In genomic region chr12:87112946-87113345, GRCh38 we compare ENCODE assay signal across 21 cellular contexts.
DNase-seq lines count a peak whose midpoint lies in the region; ATAC-seq and FAIRE-seq lines count a peak whose summit lies in the region.
"Had no signal": no experiment of that assay in that cellular context is flagged by ENCODE, and none has a peak within 500 bp of the region (broad histone marks: within the 10 kb centered on the region; RNA-seq: fewer than 3 reads in every experiment).

No MANE protein-coding gene starts in this region.

- no peak for ATAC-seq in HG02885 (IDR thresholded peaks at IDR 0.05; ENCODE audit: poor library complexity, unreplicated experiment)
- ATAC-seq in HG02571 (IDR thresholded peaks at IDR 0.05; ENCODE audit: unreplicated experiment) = no peak
- ATAC-seq: Panc1 had no signal

- DNase-seq in NCI-H748 (lab: John Stamatoyannopoulos, UW; ENCODE audit: unreplicated experiment) = peak; percentile 40
- no peak for DNase-seq in NCI-H748 treated with DMSO at 0.1 percent for 48 hours (lab: John Stamatoyannopoulos, UW)
- no peak for DNase-seq in HTR-8/SVneo (ENCODE audit: insufficient read length, low spot score)
- peak; percentile 26 for DNase-seq in RKO (ENCODE audit: low spot score)
- DNase-seq in glomerular visceral epithelial cell (ENCODE audit: extremely low spot score) = peak; percentile 1
- no peak for DNase-seq in NCI-H526 treated with DMSO at 0.1 percent for 48 hours (lab: John Stamatoyannopoulos, UW)
- DNase-seq: Calu3; CD4-positive, alpha-beta memory T cell; GF-D8; H7; Karpas-422; NCI-H1105; NCI-H187 treated with DMSO at 0.1 percent for 48 hours; NCI-H446; NCI-H82; SHP77; T-helper 2 cell had no signal

- peak; percentile 79 for FAIRE-seq in HTR-8/SVneo (lab: Jason Lieb, UNC)
- FAIRE-seq: GM12892 had no signal

Comparison
In these comparisons a context has a peak if more than half of its experiments do, and no peak if none do; other contexts are left out.
1. DNase-seq: peak in NCI-H748 (single experiment), RKO (single experiment) and glomerular visceral epithelial cell (single experiment); none in NCI-H748 treated with DMSO at 0.1 percent for 48 hours (single experiment), HTR-8/SVneo (single experiment) and NCI-H526 treated with DMSO at 0.1 percent for 48 hours (single experiment).